Comparison of ENCODE assay signal across 8 cellular contexts in the genomic region with DNA sequence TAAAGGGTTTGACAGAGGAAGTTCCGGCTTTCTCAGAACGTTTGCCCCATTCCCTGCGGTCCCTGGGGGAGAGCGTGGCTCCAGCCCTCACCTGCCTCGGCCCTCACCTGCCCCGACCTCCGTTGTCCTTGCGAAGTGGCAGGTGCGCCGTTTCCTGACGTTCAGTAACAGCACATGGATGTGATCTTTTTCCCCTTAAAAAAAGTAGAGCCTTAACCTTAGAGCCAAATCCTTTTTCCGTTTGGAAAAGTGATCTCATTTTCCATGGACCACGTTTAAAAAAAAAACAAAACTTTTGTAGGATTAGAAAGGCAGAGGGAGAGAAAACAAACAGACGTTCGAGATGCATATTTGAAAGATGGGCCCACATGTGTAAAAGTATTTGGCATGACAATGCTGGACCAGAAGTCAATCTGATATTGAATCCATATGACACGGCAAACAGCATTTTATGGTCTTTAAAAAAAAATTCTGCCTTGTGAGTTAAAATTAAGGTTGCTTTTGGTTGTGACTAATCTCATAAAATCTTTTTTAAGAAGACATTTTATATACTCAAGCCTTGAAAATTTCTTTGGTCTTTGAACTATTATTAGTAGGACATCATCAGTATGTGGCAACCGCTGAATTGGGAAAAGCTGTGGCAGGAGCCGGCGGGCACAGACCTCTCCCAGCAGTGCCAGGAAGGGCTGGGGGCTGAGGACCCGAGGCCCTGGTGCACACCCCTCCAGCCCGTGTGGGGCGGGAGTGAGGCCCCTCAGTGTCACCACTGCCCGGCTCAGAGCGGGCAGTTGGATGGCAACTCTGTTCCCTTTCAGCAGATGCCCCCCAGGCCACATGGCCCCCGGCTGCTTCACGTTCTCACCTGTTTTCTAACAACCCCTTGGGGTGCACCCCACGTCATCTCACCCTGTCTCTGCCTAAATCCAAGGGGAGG. TPM values are rescaled to one million over a fixed set of nuclear protein-coding genes. Genes with fewer than 3 reads are reported as not detected.
DNase-seq lines count a peak whose midpoint lies in the region; ATAC-seq and TF ChIP-seq lines count a peak whose summit lies in the region.

No MANE protein-coding gene starts in this region.

- H3K9me3 Mint-ChIP-seq in MCF 10A (ENCODE audit: unreplicated experiment) (no peaks in the 10 kb centered on the region), immature natural killer cell (no peaks in the 10 kb centered on the region)
- no peaks in the 10 kb centered on the region for H3K9me3 Mint-ChIP-seq in activated CD8-positive, alpha-beta memory T cell treated with anti-CD3 and anti-CD28 coated beads, Interleukin-2, amount 10 ng/mL, durations not matched to agents 7 days and 5 days (ENCODE audit: low read depth)

- H3K27ac ChIP-seq in breast epithelium: peak overlapping the region; percentile 54 to 74
- H3K27ac ChIP-seq in mesendoderm (ENCODE audit: low read depth, low read length): no peak overlapping the region

- H3K4ac ChIP-seq in mesendoderm (ENCODE audit: low read depth, low read length): no peak overlapping the region

- H3K56ac ChIP-seq in mesendoderm (ENCODE audit: low read length): no peak overlapping the region

- peak; percentile 14 for ATAC-seq in HG03159 (IDR thresholded peaks at IDR 0.05; ENCODE audit: unreplicated experiment)
- ATAC-seq in activated CD8-positive, alpha-beta memory T cell treated with anti-CD3 and anti-CD28 coated beads, Interleukin-2, amount 10 ng/mL, durations not matched to agents 7 days and 5 days: no peak
- no peak for ATAC-seq in left lobe of liver
- no peak for ATAC-seq in GM19324 (IDR thresholded peaks at IDR 0.05; ENCODE audit: low FRiP score, unreplicated experiment)

- intact Hi-C loops in breast epithelium (cut with DNase I; ENCODE audit: low total_unique reads): no loop called here
- intact Hi-C loops in MCF 10A (cut with micrococcal nuclease): no loop called here

- CTCF ChIA-PET in MCF 10A (lab: Yijun Ruan, JAX): no interaction called here
- CTCF ChIA-PET in activated CD8-positive, alpha-beta memory T cell treated with anti-CD3 and anti-CD28 coated beads, Interleukin-2, amount 10 ng/mL, durations not matched to agents 7 days and 5 days (lab: Charles Lee): no interaction called here

- H3K18ac ChIP-seq in mesendoderm (ENCODE audit: low read length): no peak overlapping the region

- BruUV-seq in MCF 10A (replicated peaks; lab: Mats Ljungman, UMichigan): no TSS peak

- no peak overlapping the region for H3K4me2 ChIP-seq in mesendoderm (ENCODE audit: low read length)

- H2BK5ac ChIP-seq in mesendoderm (ENCODE audit: low read length): no peak overlapping the region

- H3K4me3 ChIP-seq in breast epithelium: peak overlapping the region; percentile 10 to 55 (median 41)
- no peak overlapping the region for H3K4me3 ChIP-seq in mesendoderm (ENCODE audit: low read length)

- H3K4me1 Mint-ChIP-seq in MCF 10A (ENCODE audit: insufficient read depth, unreplicated experiment) (no peaks in the 10 kb centered on the region), immature natural killer cell (no peaks in the 10 kb centered on the region)
- H3K4me1 Mint-ChIP-seq in activated CD8-positive, alpha-beta memory T cell treated with anti-CD3 and anti-CD28 coated beads, Interleukin-2, amount 10 ng/mL, durations not matched to agents 7 days and 5 days: peaks cover 33% of the 10 kb centered on the region

- no peak overlapping the region for H2BK15ac ChIP-seq in mesendoderm (replicated peaks; ENCODE audit: low read depth)

- no peak overlapping the region for H3K27ac Mint-ChIP-seq in MCF 10A (ENCODE audit: low read depth, unreplicated experiment)
- H3K27ac Mint-ChIP-seq in activated CD8-positive, alpha-beta memory T cell treated with anti-CD3 and anti-CD28 coated beads, Interleukin-2, amount 10 ng/mL, durations not matched to agents 7 days and 5 days: peak overlapping the region; percentile 43
- H3K27ac Mint-ChIP-seq in immature natural killer cell: no peak overlapping the region

- DNase-seq in breast epithelium (ENCODE audit: low spot score in 2 of 2) (peak in 1 of 2 donors; percentile 13), MCF 10A (ENCODE audit: unreplicated experiment) (no peak), left lobe of liver (ENCODE audit: low spot score) (peak; percentile 33), mesendoderm (no peak), immature natural killer cell (no peak)
- no peak for DNase-seq in activated CD8-positive, alpha-beta memory T cell treated with anti-CD3 and anti-CD28 coated beads, Interleukin-2, amount 10 ng/mL, durations not matched to agents 7 days and 5 days

- H4K5ac ChIP-seq in mesendoderm (ENCODE audit: low read length): no peak overlapping the region

- no peak for TF ChIP-seq POLR2A in breast epithelium (IDR thresholded peaks at IDR 0.05)

- H3K79me2 ChIP-seq in mesendoderm (ENCODE audit: control insufficient read depth, insufficient read depth, low read length): no peaks in the 10 kb centered on the region

- H3K27me3 ChIP-seq in breast epithelium: peaks cover 0 to 9% of the 10 kb centered on the region in 2 donors
- no peaks in the 10 kb centered on the region for H3K27me3 ChIP-seq in mesendoderm (ENCODE audit: insufficient read depth, low read length, poor library complexity)

- H3K27me3 Mint-ChIP-seq in MCF 10A (ENCODE audit: insufficient read depth, unreplicated experiment) (no peaks in the 10 kb centered on the region), immature natural killer cell (ENCODE audit: low read depth in 3 of 3) (peaks cover 7 to 9% (median 9%) of the 10 kb centered on the region in 3 donors)
- H3K27me3 Mint-ChIP-seq in activated CD8-positive, alpha-beta memory T cell treated with anti-CD3 and anti-CD28 coated beads, Interleukin-2, amount 10 ng/mL, durations not matched to agents 7 days and 5 days: peaks cover 4% of the 10 kb centered on the region

- no peak overlapping the region for H2AK5ac ChIP-seq in mesendoderm (ENCODE audit: low read length)

- H3K9ac ChIP-seq in mesendoderm (ENCODE audit: low read length): no peak overlapping the region

- H3K36me3 Mint-ChIP-seq in MCF 10A (ENCODE audit: insufficient read depth, unreplicated experiment): no peaks in the 10 kb centered on the region
- H3K36me3 Mint-ChIP-seq in activated CD8-positive, alpha-beta memory T cell treated with anti-CD3 and anti-CD28 coated beads, Interleukin-2, amount 10 ng/mL, durations not matched to agents 7 days and 5 days: peaks cover 35% of the 10 kb centered on the region
- no peaks in the 10 kb centered on the region for H3K36me3 Mint-ChIP-seq in immature natural killer cell

- no peak overlapping the region for H3K23ac ChIP-seq in mesendoderm (ENCODE audit: low read length)

- TF ChIP-seq CTCF in breast epithelium (IDR thresholded peaks at IDR 0.05) (no peak), MCF 10A (IDR thresholded peaks at IDR 0.05; ENCODE audit: unreplicated experiment) (no peak)

- WGBS in mesendoderm (ENCODE audit: extremely low coverage, insufficient coverage, low lambda C conversion rate): no CpG with 5 or more reads among the region's 27 CpGs

- no peaks in the 10 kb centered on the region for H3K9me3 ChIP-seq in breast epithelium

- H3K79me1 ChIP-seq in mesendoderm (ENCODE audit: low read length): no peaks in the 10 kb centered on the region

- H3K36me3 ChIP-seq in breast epithelium (no peaks in the 10 kb centered on the region), mesendoderm (ENCODE audit: control insufficient read depth, insufficient read depth, low read length) (no peaks in the 10 kb centered on the region)

- H4K8ac ChIP-seq in mesendoderm (ENCODE audit: low read depth, low read length): no peak overlapping the region

- H3K4me3 Mint-ChIP-seq in MCF 10A (ENCODE audit: unreplicated experiment) (no peak overlapping the region), immature natural killer cell (no peak overlapping the region)
- no peak overlapping the region for H3K4me3 Mint-ChIP-seq in activated CD8-positive, alpha-beta memory T cell treated with anti-CD3 and anti-CD28 coated beads, Interleukin-2, amount 10 ng/mL, durations not matched to agents 7 days and 5 days

- no peaks in the 10 kb centered on the region for H3K4me1 ChIP-seq in breast epithelium
- H3K4me1 ChIP-seq in mesendoderm (ENCODE audit: control insufficient read depth, low read depth, low read length): no peaks in the 10 kb centered on the region

- no peak overlapping the region for H2BK120ac ChIP-seq in mesendoderm (ENCODE audit: low read depth, low read length)

- POLR2A ChIA-PET in MCF 10A (lab: Yijun Ruan, JAX): no interaction called here

RNA-seq across cellular contexts. Expression of gene EXOC3, which starts 42.4 kb away (rescaled TPM):
- total RNA-seq in breast epithelium: 10 to 100 TPM; 49.8 to 63.7 (median 53.3) TPM
- 44.1 and 49.6 TPM in 2 replicates for total RNA-seq in MCF 10A (2022)
- 10 to 100 TPM; 68.2 to 71.2 TPM for total RNA-seq in activated CD8-positive, alpha-beta memory T cell treated with anti-CD3 and anti-CD28 coated beads, Interleukin-2, amount 10 ng/mL, durations not matched to agents 7 days and 5 days
- total RNA-seq in left lobe of liver: 25.7 TPM
- polyA plus RNA-seq in mesendoderm (2013, experiment 1 of 2): 16.9 TPM
- polyA plus RNA-seq in mesendoderm (2013, experiment 2 of 2): 16.9 TPM
- polyA plus RNA-seq in immature natural killer cell: 10 to 100 TPM; 22.6 to 43.9 (median 34.0) TPM
